In genomic region chr10:110209926-110210662, GRCh38 we compare ENCODE assay signal across 8 cellular contexts. TPM values are rescaled to one million over a fixed set of nuclear protein-coding genes. Genes with fewer than 3 reads are reported as not detected.
DNase-seq lines count a peak whose midpoint lies in the region; ATAC-seq and TF ChIP-seq lines count a peak whose summit lies in the region.

No MANE protein-coding gene starts in this region.

- no peaks in the 10 kb centered on the region for H4K20me1 ChIP-seq in KMS-11 (ENCODE audit: insufficient read depth)

- no peaks in the 10 kb centered on the region for H3K9me3 ChIP-seq in muscle layer of colon (ENCODE audit: low read length)
- H3K9me3 ChIP-seq in thymus (ENCODE audit: control insufficient read depth): no peaks in the 10 kb centered on the region

- ATAC-seq in activated CD8-positive, alpha-beta memory T cell treated with anti-CD3 and anti-CD28 coated beads, Interleukin-2, amount 10 ng/mL, durations not matched to agents 7 days and 5 days: peak; percentile 13
- ATAC-seq in HG02678 (IDR thresholded peaks at IDR 0.05; ENCODE audit: unreplicated experiment) (no peak), GM18498 (IDR thresholded peaks at IDR 0.05; ENCODE audit: unreplicated experiment) (no peak)

- H3K4me2 ChIP-seq in KMS-11: peak overlapping the region; percentile 95

- no peak overlapping the region for H2AFZ ChIP-seq in KMS-11 (ENCODE audit: low read depth)

- CTCF ChIA-PET in activated CD8-positive, alpha-beta memory T cell treated with anti-CD3 and anti-CD28 coated beads, Interleukin-2, amount 10 ng/mL, durations not matched to agents 7 days and 5 days (lab: Charles Lee): interaction anchor here (0.6 to 11.2 kb wide), 13 partner anchors 12 to 292 kb away, joined by 3 to 154 read pairs (median 7); no protein-coding TSS in a partner anchor

- H3K4me3 ChIP-seq in KMS-11 (IDR thresholded peaks at IDR 0.05; ENCODE audit: insufficient read depth, low read depth, low read length): no peak overlapping the region
- H3K4me3 ChIP-seq in muscle layer of colon (ENCODE audit: low read depth in 1 of 2, low read length in 2 of 2): peak overlapping the region; percentile 71 to 92
- H3K4me3 ChIP-seq in thymus (ENCODE audit: low read length): peak overlapping the region; percentile 65

- H3K9me3 Mint-ChIP-seq in activated CD8-positive, alpha-beta memory T cell treated with anti-CD3 and anti-CD28 coated beads, Interleukin-2, amount 10 ng/mL, durations not matched to agents 7 days and 5 days (ENCODE audit: low read depth): no peaks in the 10 kb centered on the region

- H3K4me1 Mint-ChIP-seq in activated CD8-positive, alpha-beta memory T cell treated with anti-CD3 and anti-CD28 coated beads, Interleukin-2, amount 10 ng/mL, durations not matched to agents 7 days and 5 days: peaks cover 57% of the 10 kb centered on the region

- no peak for TF ChIP-seq CTCF in KMS-11 (conservative IDR thresholded peaks at IDR 0.05; ENCODE audit: low read depth, low read length)

- H3K27ac ChIP-seq in KMS-11: peak overlapping the region; percentile 99
- peak overlapping the region; percentile 97 for H3K27ac ChIP-seq in muscle layer of colon (ENCODE audit: low read depth, low read length)
- peak overlapping the region; percentile 86 for H3K27ac ChIP-seq in thymus (ENCODE audit: low read depth)

- H3K27ac Mint-ChIP-seq in activated CD8-positive, alpha-beta memory T cell treated with anti-CD3 and anti-CD28 coated beads, Interleukin-2, amount 10 ng/mL, durations not matched to agents 7 days and 5 days: peak overlapping the region; percentile 93

- WGBS in thymus: under 1% methylated on average over 62 of the region's 62 CpGs

- H3K27me3 Mint-ChIP-seq in activated CD8-positive, alpha-beta memory T cell treated with anti-CD3 and anti-CD28 coated beads, Interleukin-2, amount 10 ng/mL, durations not matched to agents 7 days and 5 days: peaks cover 19% of the 10 kb centered on the region

- H3K36me3 ChIP-seq in KMS-11 (ENCODE audit: insufficient read depth) (no peaks in the 10 kb centered on the region), muscle layer of colon (ENCODE audit: insufficient read depth, low read length) (no peaks in the 10 kb centered on the region), thymus (ENCODE audit: control insufficient read depth, insufficient read depth) (no peaks in the 10 kb centered on the region)

- peak overlapping the region; percentile 100 for H3K9ac ChIP-seq in KMS-11
- peak overlapping the region; percentile 69 for H3K9ac ChIP-seq in muscle layer of colon (ENCODE audit: low read length)

- TF ChIP-seq POLR2A in erythroblast (IDR thresholded peaks at IDR 0.05; ENCODE audit: low read length): no peak

- H3K4me3 Mint-ChIP-seq in activated CD8-positive, alpha-beta memory T cell treated with anti-CD3 and anti-CD28 coated beads, Interleukin-2, amount 10 ng/mL, durations not matched to agents 7 days and 5 days: peak overlapping the region; percentile 89

- DNase-seq in COLO668 (lab: John Stamatoyannopoulos, UW; ENCODE audit: unreplicated experiment) (peak; percentile 61), erythroblast (lab: John Stamatoyannopoulos, UW) (peak; percentile 72 to 85)
- no peak for DNase-seq in activated CD8-positive, alpha-beta memory T cell treated with anti-CD3 and anti-CD28 coated beads, Interleukin-2, amount 10 ng/mL, durations not matched to agents 7 days and 5 days

- peaks cover 6% of the 10 kb centered on the region for H3K36me3 Mint-ChIP-seq in activated CD8-positive, alpha-beta memory T cell treated with anti-CD3 and anti-CD28 coated beads, Interleukin-2, amount 10 ng/mL, durations not matched to agents 7 days and 5 days

- H3K27me3 ChIP-seq in KMS-11 (ENCODE audit: insufficient read depth, low read depth) (no peaks in the 10 kb centered on the region), muscle layer of colon (ENCODE audit: control insufficient read depth in 1 of 2, insufficient read depth in 2 of 2, low read length in 2 of 2) (no peaks in the 10 kb centered on the region), thymus (ENCODE audit: control insufficient read depth, insufficient read depth) (peaks cover 9% of the 10 kb centered on the region)

- peaks cover 55% of the 10 kb centered on the region for H3K79me2 ChIP-seq in KMS-11 (ENCODE audit: insufficient read depth, low read depth)

- H3K4me1 ChIP-seq in KMS-11 (ENCODE audit: low read depth, poor library complexity, severe bottlenecking) (peaks cover 46% of the 10 kb centered on the region), muscle layer of colon (ENCODE audit: insufficient read depth, low read length) (peaks cover 41% of the 10 kb centered on the region), thymus (ENCODE audit: control insufficient read depth, insufficient read depth, low read length) (peaks cover 15% of the 10 kb centered on the region)

RNA-seq across cellular contexts. Expression of gene MXI1, which starts 2.7 kb away (rescaled TPM):
- 10 to 100 TPM; 13.6 to 29.1 TPM for total RNA-seq in activated CD8-positive, alpha-beta memory T cell treated with anti-CD3 and anti-CD28 coated beads, Interleukin-2, amount 10 ng/mL, durations not matched to agents 7 days and 5 days
- polyA plus RNA-seq in thymus: 44.1 TPM
